ENCODE assay signal across 1 cellular context in the genomic region with DNA sequence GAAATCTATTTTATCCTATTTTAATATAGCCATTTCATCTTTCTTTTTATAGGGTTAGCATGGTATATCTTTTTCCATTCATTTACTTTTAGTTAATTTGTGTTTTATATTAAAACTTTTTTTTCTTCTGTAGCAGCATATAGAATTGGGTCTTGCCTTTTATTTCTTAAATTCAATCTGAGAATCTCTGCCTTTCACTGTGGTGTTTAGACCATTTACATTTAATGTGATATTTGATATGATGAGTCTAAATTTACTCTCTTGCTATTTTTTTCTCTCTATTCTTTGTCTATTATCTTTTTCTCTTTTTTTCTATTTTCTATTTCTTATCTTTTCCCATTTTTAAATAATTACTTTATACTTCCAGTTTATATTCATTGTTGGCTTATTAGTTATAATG.
TF ChIP-seq lines count a peak whose summit lies in the region.

No MANE protein-coding gene starts in this region.

TF ChIP-seq in HEK293, 187 proteins besides CTCF, POLR2A, EP300 and RAD21 (continued from another document):
- peak; percentile 95 for TF ChIP-seq SETDB1 (IDR thresholded peaks at IDR 0.05; ENCODE audit: insufficient read length, low read length)
- TF ChIP-seq, protein P1, sequence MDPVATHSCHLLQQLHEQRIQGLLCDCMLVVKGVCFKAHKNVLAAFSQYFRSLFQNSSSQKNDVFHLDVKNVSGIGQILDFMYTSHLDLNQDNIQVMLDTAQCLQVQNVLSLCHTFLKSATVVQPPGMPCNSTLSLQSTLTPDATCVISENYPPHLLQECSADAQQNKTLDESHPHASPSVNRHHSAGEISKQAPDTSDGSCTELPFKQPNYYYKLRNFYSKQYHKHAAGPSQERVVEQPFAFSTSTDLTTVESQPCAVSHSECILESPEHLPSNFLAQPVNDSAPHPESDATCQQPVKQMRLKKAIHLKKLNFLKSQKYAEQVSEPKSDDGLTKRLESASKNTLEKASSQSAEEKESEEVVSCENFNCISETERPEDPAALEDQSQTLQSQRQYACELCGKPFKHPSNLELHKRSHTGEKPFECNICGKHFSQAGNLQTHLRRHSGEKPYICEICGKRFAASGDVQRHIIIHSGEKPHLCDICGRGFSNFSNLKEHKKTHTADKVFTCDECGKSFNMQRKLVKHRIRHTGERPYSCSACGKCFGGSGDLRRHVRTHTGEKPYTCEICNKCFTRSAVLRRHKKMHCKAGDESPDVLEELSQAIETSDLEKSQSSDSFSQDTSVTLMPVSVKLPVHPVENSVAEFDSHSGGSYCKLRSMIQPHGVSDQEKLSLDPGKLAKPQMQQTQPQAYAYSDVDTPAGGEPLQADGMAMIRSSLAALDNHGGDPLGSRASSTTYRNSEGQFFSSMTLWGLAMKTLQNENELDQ (tag by site-specific recombination; IDR thresholded peaks at IDR 0.05; ENCODE audit: low read depth): no peak
- TF ChIP-seq ZNF341 (tag by site-specific recombination; IDR thresholded peaks at IDR 0.05; ENCODE audit: low read depth): no peak
- no peak for TF ChIP-seq ZNF391 (tag by site-specific recombination; IDR thresholded peaks at IDR 0.05; ENCODE audit: borderline replicate concordance, low read depth)
